ENCODE assay signal across 8 cellular contexts in genomic region chr17:47821424-47822379, GRCh38. TPM values are rescaled to one million over a fixed set of nuclear protein-coding genes. Genes with fewer than 3 reads are reported as not detected.
A peak's percentile ranks its signal among the peaks of the same experiment; 100 is the strongest.
DNase-seq lines count a peak whose midpoint lies in the region; ATAC-seq and TF ChIP-seq lines count a peak whose summit lies in the region.

TSS of gene OSBPL7 (minus strand) at chr17:47821794. CDS start at chr17:47820278, 1,516 bp downstream.

- peaks cover 5 to 68% of the 10 kb centered on the region in 2 donors for H3K36me3 ChIP-seq in psoas muscle (ENCODE audit: insufficient read depth in 1 of 2, low read depth in 1 of 2)
- no peaks in the 10 kb centered on the region for H3K36me3 ChIP-seq in uterus

- peak within 1 kb of the TSS; percentile 92 for H3K27ac ChIP-seq in psoas muscle
- peak within 1 kb of the TSS; percentile 36 to 50 for H3K27ac ChIP-seq in uterus

- intact Hi-C loops in T-helper 1 cell treated with Interleukin-12 subunit alpha and Interleukin-12 subunit beta and Interleukin-4 antibody, amounts not matched to agents 30 ng/mL and 1 ng/mL, for 36 hours (cut with micrococcal nuclease) = loop anchor here (1.0 kb wide), 1 partner anchor 10 kb away; the partner anchor contains the start of genes LRRC46 and MRPL10
- intact Hi-C loops in left ventricle myocardium superior (cut with micrococcal nuclease) (no loop called here), psoas muscle (cut with DNase I) (loop anchor here in 1 of 2 donors (10.0 kb wide), 1 partner anchor 303 kb away; no protein-coding TSS in a partner anchor), uterus (cut with DNase I; ENCODE audit: low total_unique reads) (no loop called here)

- H3K27me3 ChIP-seq in psoas muscle (ENCODE audit: insufficient read depth in 3 of 3, low read length in 2 of 3) = no peaks in the 10 kb centered on the region
- no peaks in the 10 kb centered on the region for H3K27me3 ChIP-seq in uterus

- WGBS in psoas muscle, 3 donors = 2% methylated on average over 18 to 21 of the region's 21 CpGs

- peak within 1 kb of the TSS; percentile 84 for H3K4me3 ChIP-seq in psoas muscle
- peak within 1 kb of the TSS; percentile 42 to 50 for H3K4me3 ChIP-seq in uterus

- peak; percentile 67 for DNase-seq in GF-D8 (lab: John Stamatoyannopoulos, UW)
- DNase-seq in NCI-H1417 treated with DMSO at 0.1 percent for 48 hours (lab: John Stamatoyannopoulos, UW) = peak; percentile 15
- peak; percentile 63 for DNase-seq in amniotic stem cell (lab: John Stamatoyannopoulos, UW)
- peak; percentile 74 for DNase-seq in left ventricle myocardium superior
- peak; percentile 77 to 93 for DNase-seq in psoas muscle
- DNase-seq in uterus = peak; percentile 59 to 75

- H3K4me1 ChIP-seq in psoas muscle (peaks cover 21% of the 10 kb centered on the region), uterus (peaks cover 0 to 13% of the 10 kb centered on the region in 2 donors)

- ATAC-seq in HG02571 (IDR thresholded peaks at IDR 0.05; ENCODE audit: unreplicated experiment) (peak; percentile 58), left ventricle myocardium superior (peak; percentile 89), psoas muscle (peak; percentile 90 to 95 (median 94))

- no peaks in the 10 kb centered on the region for H3K9me3 ChIP-seq in psoas muscle
- no peaks in the 10 kb centered on the region for H3K9me3 ChIP-seq in uterus

- TF ChIP-seq POLR2A in uterus (IDR thresholded peaks at IDR 0.05) = no peak

- no peak for TF ChIP-seq CTCF in psoas muscle (IDR thresholded peaks at IDR 0.05)
- TF ChIP-seq CTCF in uterus (IDR thresholded peaks at IDR 0.05) = peak in 2 of 4 experiments; percentile 33 to 40

RNA-seq across cellular contexts. Expression of gene OSBPL7, which starts in this region (rescaled TPM):
- 36.3 and 36.7 TPM in 2 replicates for total RNA-seq in T-helper 1 cell treated with Interleukin-12 subunit alpha and Interleukin-12 subunit beta and Interleukin-4 antibody, amounts not matched to agents 30 ng/mL and 1 ng/mL, for 36 hours
- total RNA-seq in left ventricle myocardium superior = 4.0 TPM
- 10 to 100 TPM in 1 of 4 donors, 1 to 10 TPM in 3; 2.6 to 23.4 (median 5.3) TPM for total RNA-seq in psoas muscle
- 1 to 10 TPM in 2 of 3 donors, under 1 TPM in 1; 0.95 to 1.7 (median 1.3) TPM for polyA plus RNA-seq in psoas muscle
- total RNA-seq in uterus = 10 to 100 TPM in 2 of 4 donors, 1 to 10 TPM in 2; 1.0 to 23.4 (median 10.7) TPM

Comparison
In these comparisons a context has a peak if more than half of its experiments do, and no peak if none do; other contexts are left out.
1. Peak in every context shown above with its lines: DNase-seq, ATAC-seq, H3K4me3 ChIP-seq and H3K27ac ChIP-seq.
2. DNase-seq: peak in every context shown above with its lines; median percentile 85 in psoas muscle; 74 in left ventricle myocardium superior; 67 in GF-D8; 67 in uterus; 63 in amniotic stem cell; 15 in NCI-H1417 treated with DMSO at 0.1 percent for 48 hours.